1 cellular context compared by ENCODE assay signal in genomic region chr16:11255737-11256656, GRCh38.
A peak's percentile ranks its signal among the peaks of the same experiment; 100 is the strongest.
TF ChIP-seq lines count a peak whose summit lies in the region.

TSS of gene SOCS1 (minus strand) at chr16:11256204. CDS start at chr16:11255478, 726 bp downstream.

TF ChIP-seq in WTC11, 78 proteins besides CTCF, POLR2A, EP300 and RAD21 (continued from another document and continues in another):
- TF ChIP-seq E2F4 (CRISPR knock-in tag; IDR thresholded peaks at IDR 0.05; ENCODE audit: borderline replicate concordance, low read depth) (no peak), ETV6 (CRISPR knock-in tag; IDR thresholded peaks at IDR 0.05) (no peak; the same call in 1 of the 2 replicates), ZNF425 (CRISPR knock-in tag; conservative IDR thresholded peaks at IDR 0.05) (no peak), ZNF423 (CRISPR knock-in tag; IDR thresholded peaks at IDR 0.05) (peak; percentile 83), NFYB (CRISPR knock-in tag; conservative IDR thresholded peaks at IDR 0.05; ENCODE audit: low read depth) (no peak), CREB1 (CRISPR knock-in tag; IDR thresholded peaks at IDR 0.05) (no peak), NR3C1 (CRISPR knock-in tag; conservative IDR thresholded peaks at IDR 0.05; ENCODE audit: low read depth) (no peak), E2F5 (CRISPR knock-in tag; IDR thresholded peaks at IDR 0.05) (0 out of 2 replicates have a peak, but pooled peaks have one; percentile 8), AFF4 (CRISPR knock-in tag; IDR thresholded peaks at IDR 0.05; ENCODE audit: borderline replicate concordance) (no peak), ZNF671 (CRISPR knock-in tag; IDR thresholded peaks at IDR 0.05) (no peak), ZNF317 (CRISPR knock-in tag; IDR thresholded peaks at IDR 0.05; ENCODE audit: borderline replicate concordance, low read depth) (no peak), SMAD3 (CRISPR knock-in tag; IDR thresholded peaks at IDR 0.05; ENCODE audit: borderline replicate concordance) (peak; percentile 48; the same call in 1 of the 2 replicates), NFATC4 (CRISPR knock-in tag; IDR thresholded peaks at IDR 0.05) (no peak; the same call in 1 of the 2 replicates), TEAD1 (CRISPR knock-in tag; IDR thresholded peaks at IDR 0.05) (no peak), USF2 (CRISPR knock-in tag; IDR thresholded peaks at IDR 0.05) (peak; percentile 9; the same call in 1 of the 2 replicates), NR2C2 (CRISPR knock-in tag; IDR thresholded peaks at IDR 0.05) (no peak), FOXP1 (CRISPR knock-in tag; IDR thresholded peaks at IDR 0.05; ENCODE audit: borderline replicate concordance) (peak; percentile 71; the same call in 1 of the 2 replicates), ZNF281 (CRISPR knock-in tag; IDR thresholded peaks at IDR 0.05) (no peak), ELF4 (CRISPR knock-in tag; IDR thresholded peaks at IDR 0.05; ENCODE audit: low read depth) (0 out of 2 replicates have a peak, but pooled peaks have one; percentile 35), NFE2L1 (CRISPR knock-in tag; IDR thresholded peaks at IDR 0.05) (0 out of 2 replicates have a peak, but pooled peaks have one; percentile 40), SP1 (CRISPR knock-in tag; conservative IDR thresholded peaks at IDR 0.05) (peak; percentile 61), ZNF416 (CRISPR knock-in tag; IDR thresholded peaks at IDR 0.05) (peak; percentile 85), E2F1 (CRISPR knock-in tag; IDR thresholded peaks at IDR 0.05) (no peak), ESRRA (CRISPR knock-in tag; IDR thresholded peaks at IDR 0.05; ENCODE audit: borderline replicate concordance) (no peak), ARID4B (CRISPR knock-in tag; IDR thresholded peaks at IDR 0.05; ENCODE audit: borderline replicate concordance) (peak; percentile 60; the same call in 1 of the 2 replicates), ZMAT4 (CRISPR knock-in tag; IDR thresholded peaks at IDR 0.05) (0 out of 2 replicates have a peak, but pooled peaks have one; percentile 37), GRHL2 (CRISPR knock-in tag; IDR thresholded peaks at IDR 0.05; ENCODE audit: insufficient replicate concordance, severe bottlenecking) (no peak), ERG (CRISPR knock-in tag; IDR thresholded peaks at IDR 0.05) (no peak), RORB (CRISPR knock-in tag; IDR thresholded peaks at IDR 0.05) (0 out of 2 replicates have a peak, but pooled peaks have one; percentile 85), SOX15 (CRISPR knock-in tag; IDR thresholded peaks at IDR 0.05) (no peak), AR (CRISPR knock-in tag; IDR thresholded peaks at IDR 0.05) (no peak), MXD4 (CRISPR knock-in tag; IDR thresholded peaks at IDR 0.05; ENCODE audit: borderline replicate concordance) (no peak)
